7 cellular contexts compared by ENCODE assay signal in genomic region chr2:178474560-178474959, GRCh38.
"Had no signal": no experiment of that assay in that cellular context is flagged by ENCODE, and none has a peak within 500 bp of the region (broad histone marks: within the 10 kb centered on the region; RNA-seq: fewer than 3 reads in every experiment).

No MANE protein-coding gene starts in this region.

- H3K4me3 ChIP-seq: GM23248, HAP-1 had no signal

- DNase-seq: GOT3, H7, KBM-7 had no signal

- H3K9me3 ChIP-seq: HAP-1 had no signal

- H2AFZ ChIP-seq: GM23248 had no signal

- H3K9ac ChIP-seq: GM23248 had no signal

- H3K27ac ChIP-seq: GM23248, HL-60 had no signal

- ATAC-seq: HCT116 had no signal
